In genomic region chr1:31703431-31704260, GRCh38 we compare ENCODE assay signal across 8 cellular contexts. TPM values are rescaled to one million over a fixed set of nuclear protein-coding genes. Genes with fewer than 3 reads are reported as not detected.
DNase-seq lines count a peak whose midpoint lies in the region; ATAC-seq and TF ChIP-seq lines count a peak whose summit lies in the region.

COL16A1 (minus strand) TSS chr1:31704017; CDS start chr1:31702193, 1,824 bp downstream.

- H3K36me3 Mint-ChIP-seq in naive thymus-derived CD8-positive, alpha-beta T cell: no peaks in the 10 kb centered on the region

- ATAC-seq in RWPE2 (ENCODE audit: low read depth) (peak; percentile 63), HG03196 (IDR thresholded peaks at IDR 0.05; ENCODE audit: unreplicated experiment) (no peak), GM18520 (IDR thresholded peaks at IDR 0.05; ENCODE audit: unreplicated experiment) (no peak)
- peak in 1 of 2 donors; percentile 55 for ATAC-seq in naive thymus-derived CD8-positive, alpha-beta T cell

- peak within 1 kb of the TSS; percentile 93 for H3K27ac ChIP-seq in RWPE2 (ENCODE audit: poor library complexity, severe bottlenecking)

- DNase-seq in EH (ENCODE audit: low read depth) (peak; percentile 84), RWPE2 (ENCODE audit: low spot score) (no peak), foreskin fibroblast (peak; percentile 62 to 87), GM19238 (ENCODE audit: insufficient read length, low spot score) (no peak)
- DNase-seq in naive thymus-derived CD8-positive, alpha-beta T cell: no peak
- DNase-seq in activated naive CD4-positive, alpha-beta T cell treated with Interleukin-2 at 50 U/mL for 16 hours: no peak

- peaks cover 51% of the 10 kb centered on the region for H3K4me1 ChIP-seq in RWPE2 (ENCODE audit: insufficient read depth, poor library complexity, severe bottlenecking)

- H3K27me3 ChIP-seq in RWPE2 (ENCODE audit: insufficient read depth, poor library complexity, severe bottlenecking): no peaks in the 10 kb centered on the region

- H3K36me3 ChIP-seq in RWPE2 (ENCODE audit: low read depth): peaks cover 22% of the 10 kb centered on the region

- no peaks in the 10 kb centered on the region for H3K9me3 ChIP-seq in RWPE2 (ENCODE audit: severe bottlenecking)

- H3K27me3 Mint-ChIP-seq in naive thymus-derived CD8-positive, alpha-beta T cell: peaks cover 31 to 55% (median 46%) of the 10 kb centered on the region in 5 donors

- H3K4me1 Mint-ChIP-seq in naive thymus-derived CD8-positive, alpha-beta T cell: peaks cover 33 to 62% (median 50%) of the 10 kb centered on the region in 4 donors

- POLR2A ChIA-PET in naive thymus-derived CD8-positive, alpha-beta T cell (lab: Charles Lee): no interaction called here

- H3K4me3 Mint-ChIP-seq in naive thymus-derived CD8-positive, alpha-beta T cell: peak within 1 kb of the TSS; percentile 13 to 71 (median 39)

- H3K27ac Mint-ChIP-seq in naive thymus-derived CD8-positive, alpha-beta T cell: peak within 1 kb of the TSS in 2 of 10 donors; percentile 20 to 57

- peak within 1 kb of the TSS; percentile 66 for H3K4me3 ChIP-seq in RWPE2 (ENCODE audit: severe bottlenecking)
- peak within 1 kb of the TSS; percentile 60 to 99 for H3K4me3 ChIP-seq in foreskin fibroblast (ENCODE audit: low read depth in 1 of 2, low read length in 2 of 2)

- H3K9me3 Mint-ChIP-seq in naive thymus-derived CD8-positive, alpha-beta T cell: no peaks in the 10 kb centered on the region

- TF ChIP-seq CTCF in RWPE2 (IDR thresholded peaks at IDR 0.05; ENCODE audit: poor library complexity, severe bottlenecking) (no peak), foreskin fibroblast (IDR thresholded peaks at IDR 0.05; ENCODE audit: low read depth, low read length) (peak; percentile 9)

RNA-seq across cellular contexts. Expression of gene COL16A1, which starts in this region (rescaled TPM):
- not detected for total RNA-seq in naive thymus-derived CD8-positive, alpha-beta T cell
- polyA plus RNA-seq in naive thymus-derived CD8-positive, alpha-beta T cell: under 1 TPM in 1 of 3 donors, not detected in 2; 0.20 TPM

Comparison
In these comparisons a context has a peak if more than half of its experiments do, and no peak if none do; other contexts are left out.
1. DNase-seq: peak in EH (single experiment) and foreskin fibroblast (2 of 2); none in RWPE2 (single experiment), naive thymus-derived CD8-positive, alpha-beta T cell (0 of 10), GM19238 (single experiment) and activated naive CD4-positive, alpha-beta T cell treated with Interleukin-2 at 50 U/mL for 16 hours (single experiment).